Comparison of ENCODE assay signal across 19 cellular contexts in the genomic region with DNA sequence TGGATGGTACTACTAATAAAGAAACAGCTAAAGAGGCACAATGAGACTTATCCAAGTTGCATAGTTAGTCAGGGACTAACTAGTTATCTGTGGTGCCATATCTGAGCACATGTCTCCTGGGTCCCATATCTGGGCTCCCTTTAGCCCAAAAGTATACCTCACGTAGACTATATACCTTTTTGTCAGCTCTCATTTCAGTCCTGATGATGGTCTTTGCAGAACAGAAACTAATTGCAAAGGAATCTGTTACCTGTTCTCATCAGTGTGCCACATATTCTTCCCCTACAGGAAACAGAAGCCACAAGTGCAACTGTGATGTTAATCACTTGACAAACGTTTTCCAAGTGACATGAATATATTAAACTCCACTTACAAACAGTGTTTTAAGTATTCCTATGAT.
"Had no signal": no experiment of that assay in that cellular context is flagged by ENCODE, and none has a peak within 500 bp of the region (broad histone marks: within the 10 kb centered on the region; RNA-seq: fewer than 3 reads in every experiment).

No MANE protein-coding gene starts in this region.

- H3K27ac ChIP-seq: ascending aorta, colonic mucosa, foreskin keratinocyte, parathyroid adenoma, right lobe of liver, thoracic aorta, upper lobe of left lung had no signal

- H3K4me1 Mint-ChIP-seq: nephron had no signal

- DNase-seq: activated CD4-positive, CD25-positive, alpha-beta regulatory T cell; activated naive CD4-positive, alpha-beta T cell treated with anti-CD3 and anti-CD28 coated beads for 36 hours; colonic mucosa; foreskin keratinocyte; glutamatergic neuron; hypothalamus; islet precursor cell; right lobe of liver; small intestine; stimulated activated CD4-positive, alpha-beta T cell treated with anti-CD3 and anti-CD28 coated beads, Interleukin-15, amount 100 ng/mL, for 24 hours; stimulated activated CD4-positive, alpha-beta T cell treated with anti-CD3 and anti-CD28 coated beads, Interleukin-2, amount 100 ng/mL, for 48 hours; T1000; upper lobe of left lung had no signal

- H3K9me3 Mint-ChIP-seq: activated naive CD4-positive, alpha-beta T cell treated with anti-CD3 and anti-CD28 coated beads for 36 hours; central memory CD8-positive, alpha-beta T cell; nephron had no signal

- H3K27me3 Mint-ChIP-seq: central memory CD8-positive, alpha-beta T cell had no signal

- H3K27ac Mint-ChIP-seq: activated naive CD4-positive, alpha-beta T cell treated with anti-CD3 and anti-CD28 coated beads for 36 hours; mesothelial cell of epicardium; nephron had no signal

- H3K27me3 ChIP-seq: ascending aorta, colonic mucosa, foreskin keratinocyte, right lobe of liver, upper lobe of left lung had no signal

- H3K36me3 Mint-ChIP-seq: mesothelial cell of epicardium had no signal

- H3K4me3 Mint-ChIP-seq: activated naive CD4-positive, alpha-beta T cell treated with anti-CD3 and anti-CD28 coated beads for 36 hours; central memory CD8-positive, alpha-beta T cell; mesothelial cell of epicardium; nephron had no signal

- H3K4me3 ChIP-seq: ascending aorta, colonic mucosa, right lobe of liver, thoracic aorta, upper lobe of left lung had no signal

- ATAC-seq: foreskin keratinocyte, right lobe of liver had no signal
